Comparison of ENCODE assay signal across 7 cellular contexts in genomic region chr17:17403899-17404576, GRCh38.
DNase-seq lines count a peak whose midpoint lies in the region; ATAC-seq and TF ChIP-seq lines count a peak whose summit lies in the region.

No MANE protein-coding gene starts in this region.

- peak; percentile 89 for ATAC-seq in stimulated activated memory B cell treated with anti-CD40 and anti-IgM and Interleukin-4, amounts not matched to agents 10 μg/mL and 1 μg/mL and 100 μg/mL, for 72 hours
- no peak for ATAC-seq in GM18868 (IDR thresholded peaks at IDR 0.05; ENCODE audit: unreplicated experiment)

- TF ChIP-seq CTCF in HFFc6 (IDR thresholded peaks at IDR 0.05), result no peak

- H3K4me3 Mint-ChIP-seq in T-helper 2 cell treated with Interferon-gamma antibody and Interleukin-4, amounts not matched to agents 5 μg/mL and 100 μg/mL, for 36 hours, result peak overlapping the region; percentile 58
- H3K4me3 Mint-ChIP-seq in stimulated activated memory B cell treated with anti-CD40 and anti-IgM and Interleukin-4, amounts not matched to agents 10 μg/mL and 1 μg/mL and 100 μg/mL, for 72 hours, result peak overlapping the region; percentile 28
- H3K4me3 Mint-ChIP-seq in HFFc6, result no peak overlapping the region

- H3K4me1 Mint-ChIP-seq in T-helper 2 cell treated with Interferon-gamma antibody and Interleukin-4, amounts not matched to agents 5 μg/mL and 100 μg/mL, for 36 hours (ENCODE audit: low read depth), result peaks cover 14% of the 10 kb centered on the region
- peaks cover 51% of the 10 kb centered on the region for H3K4me1 Mint-ChIP-seq in stimulated activated memory B cell treated with anti-CD40 and anti-IgM and Interleukin-4, amounts not matched to agents 10 μg/mL and 1 μg/mL and 100 μg/mL, for 72 hours
- H3K4me1 Mint-ChIP-seq in HFFc6 (ENCODE audit: low read depth), result peaks cover 37% of the 10 kb centered on the region

- peak overlapping the region; percentile 14 for H3K27ac ChIP-seq in cingulate gyrus (ENCODE audit: low read depth, low read length)

- H3K9me3 Mint-ChIP-seq in T-helper 2 cell treated with Interferon-gamma antibody and Interleukin-4, amounts not matched to agents 5 μg/mL and 100 μg/mL, for 36 hours, result no peaks in the 10 kb centered on the region
- H3K9me3 Mint-ChIP-seq in stimulated activated memory B cell treated with anti-CD40 and anti-IgM and Interleukin-4, amounts not matched to agents 10 μg/mL and 1 μg/mL and 100 μg/mL, for 72 hours, result no peaks in the 10 kb centered on the region
- H3K9me3 Mint-ChIP-seq in HFFc6, result no peaks in the 10 kb centered on the region

- H3K27me3 Mint-ChIP-seq in T-helper 2 cell treated with Interferon-gamma antibody and Interleukin-4, amounts not matched to agents 5 μg/mL and 100 μg/mL, for 36 hours (ENCODE audit: low read depth), result peaks cover 4% of the 10 kb centered on the region
- H3K27me3 Mint-ChIP-seq in stimulated activated memory B cell treated with anti-CD40 and anti-IgM and Interleukin-4, amounts not matched to agents 10 μg/mL and 1 μg/mL and 100 μg/mL, for 72 hours, result peaks cover 6% of the 10 kb centered on the region
- peaks cover 18% of the 10 kb centered on the region for H3K27me3 Mint-ChIP-seq in HFFc6 (ENCODE audit: insufficient read depth)

- H3K36me3 Mint-ChIP-seq in T-helper 2 cell treated with Interferon-gamma antibody and Interleukin-4, amounts not matched to agents 5 μg/mL and 100 μg/mL, for 36 hours (ENCODE audit: low read depth), result no peaks in the 10 kb centered on the region
- no peaks in the 10 kb centered on the region for H3K36me3 Mint-ChIP-seq in stimulated activated memory B cell treated with anti-CD40 and anti-IgM and Interleukin-4, amounts not matched to agents 10 μg/mL and 1 μg/mL and 100 μg/mL, for 72 hours
- no peaks in the 10 kb centered on the region for H3K36me3 Mint-ChIP-seq in HFFc6 (ENCODE audit: low read depth)

- DNase-seq in NCI-H1436 (lab: John Stamatoyannopoulos, UW) (peak; percentile 77), HFFc6 (no peak), dedifferentiated amniotic fluid mesenchymal stem cell (ENCODE audit: extremely low spot score) (no peak)
- no peak for DNase-seq in T-helper 2 cell treated with Interferon-gamma antibody and Interleukin-4, amounts not matched to agents 5 μg/mL and 100 μg/mL, for 36 hours (ENCODE audit: low spot score)

- H3K27ac Mint-ChIP-seq in T-helper 2 cell treated with Interferon-gamma antibody and Interleukin-4, amounts not matched to agents 5 μg/mL and 100 μg/mL, for 36 hours, result peak overlapping the region; percentile 29
- H3K27ac Mint-ChIP-seq in stimulated activated memory B cell treated with anti-CD40 and anti-IgM and Interleukin-4, amounts not matched to agents 10 μg/mL and 1 μg/mL and 100 μg/mL, for 72 hours, result peak overlapping the region; percentile 79
- H3K27ac Mint-ChIP-seq in HFFc6, result no peak overlapping the region
